ENCODE assay signal across 18 cellular contexts in the genomic region with DNA sequence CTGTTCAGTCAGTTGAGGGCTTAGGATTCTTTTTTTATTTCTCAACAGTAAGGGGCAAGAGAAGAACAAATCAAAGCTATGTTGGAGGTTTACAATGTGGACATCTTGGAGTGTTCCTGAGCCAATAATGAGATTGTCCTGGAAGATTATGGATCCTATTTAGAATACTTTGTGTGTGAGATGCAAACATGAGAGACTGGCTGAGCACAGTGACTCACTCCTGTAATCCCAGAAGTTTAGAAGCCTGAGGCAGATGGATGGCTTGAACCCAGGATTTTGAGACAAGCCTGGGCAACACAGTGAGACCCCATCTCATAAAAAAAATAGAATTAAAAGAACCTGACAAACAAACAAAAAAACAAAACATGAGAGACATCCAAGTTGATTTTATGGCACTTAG.
DNase-seq lines count a peak whose midpoint lies in the region; ATAC-seq, FAIRE-seq and TF ChIP-seq lines count a peak whose summit lies in the region.
"Had no signal": no experiment of that assay in that cellular context is flagged by ENCODE, and none has a peak within 500 bp of the region (broad histone marks: within the 10 kb centered on the region; RNA-seq: fewer than 3 reads in every experiment).

No MANE protein-coding gene starts in this region.

- no peak overlapping the region for H3K4me3 Mint-ChIP-seq in naive thymus-derived CD8-positive, alpha-beta T cell

- TF ChIP-seq EP300 in A549 (IDR thresholded peaks at IDR 0.05): no peak

- peaks cover 0 to 2% (median 0%) of the 10 kb centered on the region in 4 donors for H3K4me1 Mint-ChIP-seq in naive thymus-derived CD8-positive, alpha-beta T cell

- in situ Hi-C loops in brain microvascular endothelial cell (cut with HindIII; ENCODE audit: low pct_ligation_motif_present, low sequenced_read_pairs): no loop called here

- no peak for TF ChIP-seq RAD21 in A549 (conservative IDR thresholded peaks at IDR 0.05 in 1 of 2, IDR thresholded peaks at IDR 0.05 in 1 of 2)

- no peaks in the 10 kb centered on the region for H3K36me3 ChIP-seq in brain microvascular endothelial cell (replicated peaks)
- no peaks in the 10 kb centered on the region for H3K36me3 ChIP-seq in right atrium auricular region

- no peak for DNase-seq in A549 (ENCODE audit: low read depth in 1 of 2, low spot score in 1 of 2)
- peak; percentile 12 for DNase-seq in M059J (ENCODE audit: low read depth)
- no peak for DNase-seq in brain microvascular endothelial cell
- no peak for DNase-seq in foreskin keratinocyte
- DNase-seq in right atrium auricular region (ENCODE audit: low spot score): no peak
- DNase-seq in naive thymus-derived CD8-positive, alpha-beta T cell: no peak
- DNase-seq in GM19239 (ENCODE audit: insufficient read length, low spot score): no peak
- DNase-seq: KG1, MM.1S, NCI-H1105, NCI-H1694 treated with DMSO at 0.1 percent for 48 hours, NCI-H748 treated with DMSO at 0.1 percent for 48 hours, SIG-M5 had no signal

- peak overlapping the region; percentile 35 for H3K4me2 ChIP-seq in A549

- TF ChIP-seq POLR2A in A549 (IDR thresholded peaks at IDR 0.05; ENCODE audit: low read length): no peak

- H3K9me3 ChIP-seq in A549 (no peaks in the 10 kb centered on the region), right atrium auricular region (no peaks in the 10 kb centered on the region)

- ATAC-seq in A549: no peak
- peak; percentile 50 for ATAC-seq in foreskin keratinocyte
- ATAC-seq in naive thymus-derived CD8-positive, alpha-beta T cell: no peak
- no peak for ATAC-seq in HG02610 (IDR thresholded peaks at IDR 0.05; ENCODE audit: unreplicated experiment)

- no peak overlapping the region for H3K27ac Mint-ChIP-seq in naive thymus-derived CD8-positive, alpha-beta T cell

- H3K4me1 ChIP-seq in A549 (peaks cover 6% of the 10 kb centered on the region; the same call in 1 of the 3 replicates), foreskin keratinocyte (no peaks in the 10 kb centered on the region), right atrium auricular region (no peaks in the 10 kb centered on the region)

- H3K4me3 ChIP-seq in A549 (no peak overlapping the region), brain microvascular endothelial cell (ENCODE audit: low read depth, low read length) (no peak overlapping the region), right atrium auricular region (no peak overlapping the region)
- H3K4me3 ChIP-seq: GM12878 had no signal

- H3K9me3 Mint-ChIP-seq in naive thymus-derived CD8-positive, alpha-beta T cell: peaks cover 0 to 11% (median 2%) of the 10 kb centered on the region in 9 donors

- TF ChIP-seq CTCF in A549 (IDR thresholded peaks at IDR 0.05) (no peak), brain microvascular endothelial cell (IDR thresholded peaks at IDR 0.05; ENCODE audit: low read depth, low read length, missing control alignments) (no peak), foreskin keratinocyte (conservative IDR thresholded peaks at IDR 0.05) (no peak), right atrium auricular region (IDR thresholded peaks at IDR 0.05) (no peak)

- 0 out of 6 replicates have a peak overlapping the region, but pooled peaks of 1 of the 2 experiments have one; percentile 18 for H3K27ac ChIP-seq in A549
- peak overlapping the region; percentile 21 for H3K27ac ChIP-seq in brain microvascular endothelial cell
- H3K27ac ChIP-seq in foreskin keratinocyte: no peak overlapping the region
- no peak overlapping the region for H3K27ac ChIP-seq in right atrium auricular region
- H3K27ac ChIP-seq: C4-2B, HL-60 had no signal

- H3K27me3 ChIP-seq in brain microvascular endothelial cell (replicated peaks): no peaks in the 10 kb centered on the region
- no peaks in the 10 kb centered on the region for H3K27me3 ChIP-seq in foreskin keratinocyte
- H3K27me3 ChIP-seq in right atrium auricular region: no peaks in the 10 kb centered on the region

- POLR2A ChIA-PET in A549 (lab: Yijun Ruan, JAX): no interaction called here
- POLR2A ChIA-PET in naive thymus-derived CD8-positive, alpha-beta T cell (lab: Charles Lee): no interaction called here

- no peaks in the 10 kb centered on the region for H3K36me3 Mint-ChIP-seq in naive thymus-derived CD8-positive, alpha-beta T cell

- CTCF ChIA-PET in A549 (lab: Yijun Ruan, JAX): interaction anchor here (1.5 kb wide), 1 partner anchor 11 kb away, joined by 4 read pairs; no protein-coding TSS in a partner anchor

- peaks cover 0 to 3% (median 2%) of the 10 kb centered on the region in 5 donors for H3K27me3 Mint-ChIP-seq in naive thymus-derived CD8-positive, alpha-beta T cell

- no peak for FAIRE-seq in A549 (lab: Jason Lieb, UNC)
- FAIRE-seq in GM19239 (lab: Jason Lieb, UNC): no peak
- FAIRE-seq: GM18507 had no signal

TF ChIP-seq in A549, 52 proteins besides CTCF, POLR2A, EP300 and RAD21:
- TF ChIP-seq CHD4 (IDR thresholded peaks at IDR 0.05; ENCODE audit: borderline replicate concordance) (no peak), FOSL2 (IDR thresholded peaks at IDR 0.05) (no peak), FOSL2 (CRISPR knock-in tag; IDR thresholded peaks at IDR 0.05) (no peak), KDM1A (IDR thresholded peaks at IDR 0.05; ENCODE audit: low read depth) (no peak), TFCP2L1 (CRISPR knock-in tag; IDR thresholded peaks at IDR 0.05) (no peak), ESRRA (IDR thresholded peaks at IDR 0.05; ENCODE audit: borderline replicate concordance, low read length) (no peak), RCOR1 (IDR thresholded peaks at IDR 0.05; ENCODE audit: low read depth, low read length) (no peak), SREBF2 (IDR thresholded peaks at IDR 0.05) (no peak), POLR2AphosphoS2 (conservative IDR thresholded peaks at IDR 0.05; ENCODE audit: low read length) (no peak), EHMT2 (IDR thresholded peaks at IDR 0.05; ENCODE audit: low read depth) (no peak), RNF2 (IDR thresholded peaks at IDR 0.05; ENCODE audit: borderline replicate concordance, low read depth) (no peak), HOXB13 (CRISPR knock-in tag; IDR thresholded peaks at IDR 0.05; ENCODE audit: low read depth) (no peak)
- TF ChIP-seq, protein P1, sequence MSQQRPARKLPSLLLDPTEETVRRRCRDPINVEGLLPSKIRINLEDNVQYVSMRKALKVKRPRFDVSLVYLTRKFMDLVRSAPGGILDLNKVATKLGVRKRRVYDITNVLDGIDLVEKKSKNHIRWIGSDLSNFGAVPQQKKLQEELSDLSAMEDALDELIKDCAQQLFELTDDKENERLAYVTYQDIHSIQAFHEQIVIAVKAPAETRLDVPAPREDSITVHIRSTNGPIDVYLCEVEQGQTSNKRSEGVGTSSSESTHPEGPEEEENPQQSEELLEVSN (IDR thresholded peaks at IDR 0.05; ENCODE audit: borderline replicate concordance, low read depth): no peak
- TF ChIP-seq, protein P2, sequence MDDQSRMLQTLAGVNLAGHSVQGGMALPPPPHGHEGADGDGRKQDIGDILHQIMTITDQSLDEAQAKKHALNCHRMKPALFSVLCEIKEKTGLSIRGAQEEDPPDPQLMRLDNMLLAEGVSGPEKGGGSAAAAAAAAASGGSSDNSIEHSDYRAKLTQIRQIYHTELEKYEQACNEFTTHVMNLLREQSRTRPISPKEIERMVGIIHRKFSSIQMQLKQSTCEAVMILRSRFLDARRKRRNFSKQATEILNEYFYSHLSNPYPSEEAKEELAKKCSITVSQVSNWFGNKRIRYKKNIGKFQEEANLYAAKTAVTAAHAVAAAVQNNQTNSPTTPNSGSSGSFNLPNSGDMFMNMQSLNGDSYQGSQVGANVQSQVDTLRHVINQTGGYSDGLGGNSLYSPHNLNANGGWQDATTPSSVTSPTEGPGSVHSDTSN (IDR thresholded peaks at IDR 0.05): no peak
- TF ChIP-seq, protein P3, sequence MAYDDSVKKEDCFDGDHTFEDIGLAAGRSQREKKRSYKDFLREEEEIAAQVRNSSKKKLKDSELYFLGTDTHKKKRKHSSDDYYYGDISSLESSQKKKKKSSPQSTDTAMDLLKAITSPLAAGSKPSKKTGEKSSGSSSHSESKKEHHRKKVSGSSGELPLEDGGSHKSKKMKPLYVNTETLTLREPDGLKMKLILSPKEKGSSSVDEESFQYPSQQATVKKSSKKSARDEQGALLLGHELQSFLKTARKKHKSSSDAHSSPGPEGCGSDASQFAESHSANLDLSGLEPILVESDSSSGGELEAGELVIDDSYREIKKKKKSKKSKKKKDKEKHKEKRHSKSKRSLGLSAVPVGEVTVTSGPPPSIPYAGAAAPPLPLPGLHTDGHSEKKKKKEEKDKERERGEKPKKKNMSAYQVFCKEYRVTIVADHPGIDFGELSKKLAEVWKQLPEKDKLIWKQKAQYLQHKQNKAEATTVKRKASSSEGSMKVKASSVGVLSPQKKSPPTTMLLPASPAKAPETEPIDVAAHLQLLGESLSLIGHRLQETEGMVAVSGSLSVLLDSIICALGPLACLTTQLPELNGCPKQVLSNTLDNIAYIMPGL (CRISPR knock-in tag; IDR thresholded peaks at IDR 0.05; ENCODE audit: borderline replicate concordance): no peak
